In genomic region chr17:82034371-82035011, GRCh38 we compare ENCODE assay signal across 1 cellular context.
A peak's percentile ranks its signal among the peaks of the same experiment; 100 is the strongest.
TF ChIP-seq lines count a peak whose summit lies in the region.

No MANE protein-coding gene starts in this region.

TF ChIP-seq in HEK293, 187 proteins besides CTCF, POLR2A, EP300 and RAD21 (continued from another document):
- TF ChIP-seq PRDM10 (tag by site-specific recombination; IDR thresholded peaks at IDR 0.05) = no peak
- 0 out of 2 replicates have a peak, but pooled peaks have one; percentile 13 for TF ChIP-seq ZEB2 (tag by site-specific recombination; IDR thresholded peaks at IDR 0.05)
- TF ChIP-seq ZNF211 (tag by site-specific recombination; IDR thresholded peaks at IDR 0.05; ENCODE audit: low read depth) = no peak
- TF ChIP-seq PRDM4 (tag by site-specific recombination; IDR thresholded peaks at IDR 0.05) = no peak
- no peak for TF ChIP-seq HOXC10 (CRISPR knock-in tag; IDR thresholded peaks at IDR 0.05)
- no peak for TF ChIP-seq ZNF350 (tag by site-specific recombination; IDR thresholded peaks at IDR 0.05)
- peak; percentile 70; the same call in 1 of the 2 replicates for TF ChIP-seq IKZF3 (tag by site-specific recombination; IDR thresholded peaks at IDR 0.05)
- TF ChIP-seq, protein P1, sequence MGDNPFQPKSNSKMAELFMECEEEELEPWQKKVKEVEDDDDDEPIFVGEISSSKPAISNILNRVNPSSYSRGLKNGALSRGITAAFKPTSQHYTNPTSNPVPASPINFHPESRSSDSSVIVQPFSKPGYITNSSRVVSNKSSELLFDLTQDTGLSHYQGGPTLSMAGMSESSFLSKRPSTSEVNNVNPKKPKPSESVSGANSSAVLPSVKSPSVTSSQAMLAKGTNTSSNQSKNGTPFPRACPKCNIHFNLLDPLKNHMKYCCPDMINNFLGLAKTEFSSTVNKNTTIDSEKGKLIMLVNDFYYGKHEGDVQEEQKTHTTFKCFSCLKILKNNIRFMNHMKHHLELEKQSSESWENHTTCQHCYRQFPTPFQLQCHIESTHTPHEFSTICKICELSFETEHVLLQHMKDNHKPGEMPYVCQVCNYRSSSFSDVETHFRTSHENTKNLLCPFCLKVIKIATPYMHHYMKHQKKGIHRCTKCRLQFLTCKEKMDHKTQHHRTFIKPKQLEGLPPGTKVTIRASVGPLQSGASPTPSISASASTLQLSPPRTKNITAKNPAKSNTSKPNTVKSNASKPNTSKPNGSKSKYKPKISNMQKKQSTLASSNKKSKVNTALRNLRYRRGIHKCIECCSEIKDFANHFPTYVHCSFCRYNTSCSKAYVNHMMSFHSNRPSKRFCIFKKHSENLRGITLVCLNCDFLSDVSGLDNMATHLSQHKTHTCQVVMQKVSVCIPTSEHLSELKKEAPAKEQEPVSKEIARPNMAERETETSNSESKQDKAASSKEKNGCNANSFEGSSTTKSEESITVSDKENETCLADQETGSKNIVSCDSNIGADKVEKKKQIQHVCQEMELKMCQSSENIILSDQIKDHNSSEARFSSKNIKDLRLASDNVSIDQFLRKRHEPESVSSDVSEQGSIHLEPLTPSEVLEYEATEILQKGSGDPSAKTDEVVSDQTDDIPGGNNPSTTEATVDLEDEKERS (tag by site-specific recombination; IDR thresholded peaks at IDR 0.05) = no peak
- no peak for TF ChIP-seq MYNN (tag by site-specific recombination; IDR thresholded peaks at IDR 0.05; ENCODE audit: borderline replicate concordance)
- TF ChIP-seq, protein P2, sequence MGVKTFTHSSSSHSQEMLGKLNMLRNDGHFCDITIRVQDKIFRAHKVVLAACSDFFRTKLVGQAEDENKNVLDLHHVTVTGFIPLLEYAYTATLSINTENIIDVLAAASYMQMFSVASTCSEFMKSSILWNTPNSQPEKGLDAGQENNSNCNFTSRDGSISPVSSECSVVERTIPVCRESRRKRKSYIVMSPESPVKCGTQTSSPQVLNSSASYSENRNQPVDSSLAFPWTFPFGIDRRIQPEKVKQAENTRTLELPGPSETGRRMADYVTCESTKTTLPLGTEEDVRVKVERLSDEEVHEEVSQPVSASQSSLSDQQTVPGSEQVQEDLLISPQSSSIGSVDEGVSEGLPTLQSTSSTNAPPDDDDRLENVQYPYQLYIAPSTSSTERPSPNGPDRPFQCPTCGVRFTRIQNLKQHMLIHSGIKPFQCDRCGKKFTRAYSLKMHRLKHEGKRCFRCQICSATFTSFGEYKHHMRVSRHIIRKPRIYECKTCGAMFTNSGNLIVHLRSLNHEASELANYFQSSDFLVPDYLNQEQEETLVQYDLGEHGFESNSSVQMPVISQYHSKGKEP (tag by site-specific recombination; IDR thresholded peaks at IDR 0.05) = no peak
- no peak for TF ChIP-seq ZNF223 (tag by site-specific recombination; IDR thresholded peaks at IDR 0.05)
- no peak for TF ChIP-seq ZFP3 (tag by site-specific recombination; IDR thresholded peaks at IDR 0.05; ENCODE audit: low read depth)
- no peak for TF ChIP-seq ZNF302 (tag by site-specific recombination; IDR thresholded peaks at IDR 0.05; ENCODE audit: low read depth)
- TF ChIP-seq ZBTB7A (tag by site-specific recombination; IDR thresholded peaks at IDR 0.05; ENCODE audit: low read depth) = no peak
- TF ChIP-seq, protein P3, sequence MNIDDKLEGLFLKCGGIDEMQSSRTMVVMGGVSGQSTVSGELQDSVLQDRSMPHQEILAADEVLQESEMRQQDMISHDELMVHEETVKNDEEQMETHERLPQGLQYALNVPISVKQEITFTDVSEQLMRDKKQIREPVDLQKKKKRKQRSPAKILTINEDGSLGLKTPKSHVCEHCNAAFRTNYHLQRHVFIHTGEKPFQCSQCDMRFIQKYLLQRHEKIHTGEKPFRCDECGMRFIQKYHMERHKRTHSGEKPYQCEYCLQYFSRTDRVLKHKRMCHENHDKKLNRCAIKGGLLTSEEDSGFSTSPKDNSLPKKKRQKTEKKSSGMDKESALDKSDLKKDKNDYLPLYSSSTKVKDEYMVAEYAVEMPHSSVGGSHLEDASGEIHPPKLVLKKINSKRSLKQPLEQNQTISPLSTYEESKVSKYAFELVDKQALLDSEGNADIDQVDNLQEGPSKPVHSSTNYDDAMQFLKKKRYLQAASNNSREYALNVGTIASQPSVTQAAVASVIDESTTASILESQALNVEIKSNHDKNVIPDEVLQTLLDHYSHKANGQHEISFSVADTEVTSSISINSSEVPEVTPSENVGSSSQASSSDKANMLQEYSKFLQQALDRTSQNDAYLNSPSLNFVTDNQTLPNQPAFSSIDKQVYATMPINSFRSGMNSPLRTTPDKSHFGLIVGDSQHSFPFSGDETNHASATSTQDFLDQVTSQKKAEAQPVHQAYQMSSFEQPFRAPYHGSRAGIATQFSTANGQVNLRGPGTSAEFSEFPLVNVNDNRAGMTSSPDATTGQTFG (tag by site-specific recombination; IDR thresholded peaks at IDR 0.05; ENCODE audit: borderline replicate concordance) = no peak
- TF ChIP-seq ZNF488 (tag by site-specific recombination; IDR thresholded peaks at IDR 0.05) = no peak
